8 cellular contexts compared by ENCODE assay signal in the genomic region with DNA sequence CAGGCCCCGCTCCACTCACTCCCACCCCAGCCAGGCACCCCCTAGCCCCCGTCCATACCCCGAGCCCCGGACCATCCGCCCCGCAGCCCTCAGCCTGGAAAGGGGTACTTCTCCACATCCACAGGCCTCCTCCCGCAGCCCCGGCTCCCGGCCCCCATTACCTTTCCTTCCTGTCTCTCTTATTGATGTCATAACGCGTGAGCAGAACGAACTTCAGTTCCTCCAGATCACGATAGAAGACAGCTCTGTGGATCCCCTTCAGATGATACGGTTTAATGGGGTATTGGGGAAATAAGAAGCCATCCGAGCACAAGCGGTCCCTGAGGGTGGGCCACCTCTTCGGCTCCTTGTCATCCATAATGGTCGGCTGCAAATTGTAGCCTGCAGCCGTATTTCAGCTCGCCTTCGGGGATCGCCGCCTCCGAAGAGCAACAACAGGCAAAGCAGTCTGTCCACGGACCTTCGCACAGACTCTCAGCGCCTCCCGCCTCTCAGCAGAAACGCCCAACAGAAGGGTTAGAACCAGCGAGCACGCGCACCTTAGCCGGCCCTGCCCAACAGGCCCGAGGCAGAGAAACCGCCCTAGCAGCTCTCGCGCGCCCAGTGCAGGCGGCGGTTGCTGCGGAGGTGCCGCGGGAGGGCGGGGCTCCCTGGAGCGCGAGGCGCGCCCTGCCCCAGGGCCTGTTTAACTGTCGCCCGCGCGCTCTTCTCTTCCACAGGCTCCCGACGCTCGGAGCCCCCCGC. TPM values are rescaled to one million over a fixed set of nuclear protein-coding genes. Genes with fewer than 3 reads are reported as not detected.
DNase-seq lines count a peak whose midpoint lies in the region; ATAC-seq and TF ChIP-seq lines count a peak whose summit lies in the region.
"Not testable (repeated sequence)": the region's sequence is repeated elsewhere in the genome, so short reads cannot be mapped to it uniquely, and the experiment has no call there.

A gene (minus strand): TSS at position 474 of the 744 bp plus-strand sequence. CDS start 116 bp downstream, at position 358.

- ATAC-seq in GM21786 (IDR thresholded peaks at IDR 0.05; ENCODE audit: unreplicated experiment) (peak; percentile 88), HG03571 (IDR thresholded peaks at IDR 0.05; ENCODE audit: unreplicated experiment) (peak; percentile 93), T-helper 17 cell (peak; percentile 92), heart left ventricle (peak; percentile 85 to 97 (median 96))
- ATAC-seq in thoracic aorta (ENCODE audit: insufficient number of reproducible peaks, low FRiP score, low read depth): not testable (repeated sequence)

- in situ Hi-C loops in brain microvascular endothelial cell (cut with HindIII; ENCODE audit: low pct_ligation_motif_present, low sequenced_read_pairs): not testable (repeated sequence)

- not testable (repeated sequence) for H3K4me1 Mint-ChIP-seq in T-helper 17 cell
- peaks cover 10% of the 10 kb centered on the region for H3K4me1 Mint-ChIP-seq in neural crest cell

- not testable (repeated sequence) for TF ChIP-seq CTCF in GM10248 (IDR thresholded peaks at IDR 0.05; ENCODE audit: control extremely low read depth, extremely low read depth, low read depth, missing control alignments); brain microvascular endothelial cell (IDR thresholded peaks at IDR 0.05; ENCODE audit: low read depth, low read length, missing control alignments); heart left ventricle (IDR thresholded peaks at IDR 0.05); neural crest cell (conservative IDR thresholded peaks at IDR 0.05); thoracic aorta (IDR thresholded peaks at IDR 0.05)

- not testable (repeated sequence) for H3K27me3 ChIP-seq in brain microvascular endothelial cell (replicated peaks); heart left ventricle; thoracic aorta (replicated peaks; ENCODE audit: insufficient read depth)

- TF ChIP-seq POLR2A in heart left ventricle (IDR thresholded peaks at IDR 0.05): peak in 1 of 2 donors; percentile 22

- intact Hi-C loops in heart left ventricle (cut with DNase I): loop anchor here in 1 of 10 donors (5.0 kb wide), 1 partner anchor 181 kb away; no protein-coding TSS in a partner anchor

- H3K4me3 ChIP-seq in brain microvascular endothelial cell (ENCODE audit: low read depth, low read length) (peak within 1 kb of the TSS; percentile 80), heart left ventricle (peak within 1 kb of the TSS; percentile 47 to 97 (median 70)), thoracic aorta (peak within 1 kb of the TSS; percentile 86)

- 0 to 1% (median 1%) methylated on average over 10 to 32 of the region's 56 CpGs for WGBS in heart left ventricle, 4 donors

- not testable (repeated sequence) for H3K36me3 Mint-ChIP-seq in T-helper 17 cell (ENCODE audit: low read depth); neural crest cell (ENCODE audit: low read depth)

- H3K36me3 ChIP-seq in brain microvascular endothelial cell (replicated peaks); heart left ventricle; thoracic aorta: not testable (repeated sequence)

- H3K4me3 Mint-ChIP-seq in T-helper 17 cell (peak within 1 kb of the TSS; percentile 97), neural crest cell (peak within 1 kb of the TSS; percentile 99)

- peak; percentile 23 for DNase-seq in GM10248 (ENCODE audit: extremely low spot score)
- peak in 2 of 3 donors; percentile 6 to 22 for DNase-seq in T-helper 17 cell
- peak; percentile 21 for DNase-seq in brain microvascular endothelial cell
- peak in 2 of 5 donors; percentile 19 to 46 for DNase-seq in heart left ventricle
- peak; percentile 20 for DNase-seq in neural crest cell (ENCODE audit: low read depth, low spot score)
- not testable (repeated sequence) for DNase-seq in thoracic aorta (ENCODE audit: low spot score)

- peaks cover 28% of the 10 kb centered on the region for H3K27me3 Mint-ChIP-seq in T-helper 17 cell
- H3K27me3 Mint-ChIP-seq in neural crest cell (ENCODE audit: low read depth): peaks cover 26% of the 10 kb centered on the region

- peak within 1 kb of the TSS; percentile 79 for H3K27ac ChIP-seq in brain microvascular endothelial cell
- peak within 1 kb of the TSS; percentile 79 to 95 (median 92) for H3K27ac ChIP-seq in heart left ventricle
- H3K27ac ChIP-seq in thoracic aorta: peak within 1 kb of the TSS; percentile 71 to 82

- H3K27ac Mint-ChIP-seq in T-helper 17 cell (peak within 1 kb of the TSS; percentile 96), neural crest cell (ENCODE audit: unreplicated experiment) (peak within 1 kb of the TSS; percentile 98)

- H3K4me1 ChIP-seq in heart left ventricle; thoracic aorta (ENCODE audit: control insufficient read depth in 1 of 2, low read depth in 2 of 2): not testable (repeated sequence)

- H3K9me3 ChIP-seq in T-helper 17 cell (ENCODE audit: control insufficient read depth, low read length, poor library complexity, severe bottlenecking); heart left ventricle; thoracic aorta: not testable (repeated sequence)

- CTCF ChIA-PET in GM10248 (lab: Yijun Ruan, JAX): interaction anchor here (0.6 to 2.8 kb wide), 10 partner anchors 14 to 527 kb away, joined by 3 to 43 read pairs (median 4); a partner anchor contains a TSS

- POLR2A ChIA-PET in GM10248 (lab: Yijun Ruan, JAX): not testable (repeated sequence)

- H3K9me3 Mint-ChIP-seq in neural crest cell: not testable (repeated sequence)

RNA-seq across cellular contexts. Expression of the gene that starts here (rescaled TPM):
- total RNA-seq in T-helper 17 cell (10 to 100 TPM; 78.1 to 93.0 TPM), heart left ventricle (10 to 100 TPM in 2 of 9 donors, 1 to 10 TPM in 7; 4.5 to 17.7 (median 7.1) TPM), neural crest cell (43.5 and 46.2 TPM in 2 replicates), thoracic aorta (10 to 100 TPM; 39.8 to 89.4 TPM)
- polyA plus RNA-seq in heart left ventricle: 1 to 10 TPM; 1.3 to 4.0 TPM
